Comparison of ENCODE assay signal across 8 cellular contexts in the genomic region with DNA sequence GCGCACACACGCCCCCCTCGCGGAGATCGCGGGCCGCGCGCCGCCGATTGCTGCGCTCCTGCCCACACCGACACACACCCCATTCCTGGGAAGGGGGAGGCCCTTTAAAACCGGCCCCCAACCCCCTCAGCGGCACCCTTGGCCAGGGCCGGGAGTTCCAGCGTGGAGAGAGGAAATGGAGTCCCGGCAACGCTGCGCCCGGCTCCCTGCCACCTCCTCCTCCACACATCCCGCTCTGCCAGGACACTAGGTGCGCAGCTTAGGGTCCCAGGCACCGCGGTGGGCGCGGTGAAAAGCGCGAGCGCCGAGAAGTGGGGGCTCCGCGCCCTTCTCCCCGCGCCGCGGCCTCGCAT. TPM values are rescaled to one million over a fixed set of nuclear protein-coding genes. Genes with fewer than 3 reads are reported as not detected.
DNase-seq lines count a peak whose midpoint lies in the region; ATAC-seq, FAIRE-seq and TF ChIP-seq lines count a peak whose summit lies in the region.

No MANE protein-coding gene starts in this region.

- peak in 1 of 5 donors; percentile 10 for DNase-seq in CD8-positive, alpha-beta memory T cell
- no peak for DNase-seq in mammary epithelial cell
- DNase-seq in mesenchymal stem cell = no peak
- no peak for DNase-seq in GM19239 (ENCODE audit: insufficient read length, low spot score)
- no peak for DNase-seq in HTR-8/SVneo (ENCODE audit: insufficient read length, low spot score)

- FAIRE-seq in GM19239 (lab: Jason Lieb, UNC) (no peak), HTR-8/SVneo (lab: Jason Lieb, UNC) (no peak)

- peak overlapping the region; percentile 78 for H3K27ac ChIP-seq in CD8-positive, alpha-beta memory T cell (ENCODE audit: low read depth, low read length)
- H3K27ac ChIP-seq in mammary epithelial cell (ENCODE audit: insufficient read depth, low read depth, low read length) (peak overlapping the region; percentile 85), mesenchymal stem cell (ENCODE audit: low read length, poor library complexity, severe bottlenecking) (peak overlapping the region; percentile 68), urinary bladder (ENCODE audit: low read depth) (peak overlapping the region; percentile 99)

- in situ Hi-C loops in mammary epithelial cell (cut with MboI; ENCODE audit: low sequenced_read_pairs in 2 of 2) = no loop called here

- BruUV-seq in mammary epithelial cell (replicated peaks; lab: Mats Ljungman, UMichigan) = TSS peak; percentile 44

- dilution Hi-C loops in mammary epithelial cell (cut with HindIII; ENCODE audit: low sequenced_read_pairs) = no loop called here

- H2AFZ ChIP-seq in mammary epithelial cell (ENCODE audit: low read depth, low read length) (peak overlapping the region; percentile 87), mesenchymal stem cell (ENCODE audit: low read depth, low read length) (peak overlapping the region; percentile 72)

- H3K4me2 ChIP-seq in mammary epithelial cell (ENCODE audit: insufficient read depth, low read depth, low read length) = peak overlapping the region; percentile 94
- peak overlapping the region; percentile 89 for H3K4me2 ChIP-seq in mesenchymal stem cell (ENCODE audit: low read length, poor library complexity, severe bottlenecking)

- ATAC-seq in GM19467 (IDR thresholded peaks at IDR 0.05; ENCODE audit: unreplicated experiment) (peak; percentile 2), HG03571 (IDR thresholded peaks at IDR 0.05; ENCODE audit: unreplicated experiment) (peak; percentile 8)

- H3K36me3 Mint-ChIP-seq in CD8-positive, alpha-beta memory T cell = no peaks in the 10 kb centered on the region

- peak overlapping the region in 5 of 8 donors; percentile 42 to 83 (median 71) for H3K27ac Mint-ChIP-seq in CD8-positive, alpha-beta memory T cell

- WGBS in mammary epithelial cell (ENCODE audit: low coverage, missing lambda C conversion rate) = 1% methylated on average over 15 of the region's 38 CpGs
- under 1% methylated on average over 36 of the region's 38 CpGs for WGBS in mesenchymal stem cell
- 0% methylated on average over 38 of the region's 38 CpGs for whole genome bisulfite sequencing in urinary bladder

- no peaks in the 10 kb centered on the region for H3K79me1 ChIP-seq in mesenchymal stem cell (replicated peaks; ENCODE audit: low read length, poor library complexity, severe bottlenecking)

- H3K9ac ChIP-seq in mammary epithelial cell (ENCODE audit: insufficient read depth, low read length) (peak overlapping the region; percentile 94), mesenchymal stem cell (ENCODE audit: low read length) (peak overlapping the region; percentile 96)

- H3K4me1 Mint-ChIP-seq in CD8-positive, alpha-beta memory T cell = peaks cover 8 to 18% (median 15%) of the 10 kb centered on the region in 3 donors

- H3K9me3 Mint-ChIP-seq in CD8-positive, alpha-beta memory T cell = no peaks in the 10 kb centered on the region

- H3K4me3 ChIP-seq in CD8-positive, alpha-beta memory T cell (ENCODE audit: low read length) = peak overlapping the region; percentile 74
- H3K4me3 ChIP-seq in mammary epithelial cell (replicated peaks in 1 of 3; ENCODE audit: insufficient read depth in 1 of 3, low read depth in 2 of 3, low read length in 3 of 3) = peak overlapping the region; percentile 68 to 94 (median 88)
- H3K4me3 ChIP-seq in mesenchymal stem cell (ENCODE audit: insufficient read depth in 1 of 2, low read depth in 1 of 2, low read length in 2 of 2) = peak overlapping the region; percentile 71 to 95
- H3K4me3 ChIP-seq in urinary bladder (ENCODE audit: low read depth, low read length) = peak overlapping the region; percentile 94

- peaks cover 42% of the 10 kb centered on the region for H3K79me2 ChIP-seq in mammary epithelial cell (ENCODE audit: insufficient read depth, low read length)

- H3K18ac ChIP-seq in mesenchymal stem cell (ENCODE audit: low read depth in 1 of 2, low read length in 2 of 2) = peak overlapping the region; percentile 69 to 97

- peak overlapping the region; percentile 19 to 93 for H3K4ac ChIP-seq in mesenchymal stem cell (ENCODE audit: low read depth in 1 of 2, low read length in 2 of 2)

- POLR2A ChIA-PET in CD8-positive, alpha-beta memory T cell (lab: Charles Lee) = interaction anchor here (0.8 kb wide), 1 partner anchor 79 kb away, joined by 3 read pairs; a partner anchor contains a TSS

- H3K23ac ChIP-seq in mesenchymal stem cell (ENCODE audit: low read length in 2 of 2) = peak overlapping the region in 1 of 2 experiments; percentile 96

- H2BK15ac ChIP-seq in mesenchymal stem cell (ENCODE audit: low read depth, poor library complexity, severe bottlenecking) = peak overlapping the region; percentile 44

- H2BK120ac ChIP-seq in mesenchymal stem cell (ENCODE audit: low read depth, low read length) = no peak overlapping the region

- intact Hi-C loops in mammary epithelial cell (cut with micrococcal nuclease) = loop anchor here (1.0 to 5.0 kb wide), 6 partner anchors 19 to 114 kb away; no protein-coding TSS in a partner anchor

- H3K36me3 ChIP-seq in CD8-positive, alpha-beta memory T cell (ENCODE audit: insufficient read depth, low read length) = no peaks in the 10 kb centered on the region
- H3K36me3 ChIP-seq in mammary epithelial cell (ENCODE audit: insufficient read depth, low read length) (no peaks in the 10 kb centered on the region), mesenchymal stem cell (ENCODE audit: control insufficient read depth in 1 of 2, insufficient read depth in 2 of 2, low read depth in 1 of 2, low read length in 2 of 2) (peaks cover 6 to 8% of the 10 kb centered on the region in 2 experiments), urinary bladder (ENCODE audit: insufficient read depth) (no peaks in the 10 kb centered on the region)

- peaks cover 9% of the 10 kb centered on the region for H3K4me1 ChIP-seq in CD8-positive, alpha-beta memory T cell (ENCODE audit: insufficient read depth, low read length)
- peaks cover 36% of the 10 kb centered on the region for H3K4me1 ChIP-seq in mammary epithelial cell (ENCODE audit: insufficient read depth, low read length)
- H3K4me1 ChIP-seq in mesenchymal stem cell (ENCODE audit: control insufficient read depth, insufficient read depth, low read depth, low read length) = peaks cover 26% of the 10 kb centered on the region
- no peaks in the 10 kb centered on the region for H3K4me1 ChIP-seq in urinary bladder (ENCODE audit: insufficient read depth)

- no peak overlapping the region for H2BK5ac ChIP-seq in mesenchymal stem cell (ENCODE audit: low read depth, low read length, poor library complexity, severe bottlenecking)

- no peak overlapping the region for H2AK5ac ChIP-seq in mesenchymal stem cell (ENCODE audit: low read length, severe bottlenecking)

- no peaks in the 10 kb centered on the region for H3K9me3 ChIP-seq in CD8-positive, alpha-beta memory T cell (ENCODE audit: low read length)
- H3K9me3 ChIP-seq in mammary epithelial cell (replicated peaks; ENCODE audit: insufficient read depth, low read length) = no peaks in the 10 kb centered on the region
- no peaks in the 10 kb centered on the region for H3K9me3 ChIP-seq in mesenchymal stem cell (ENCODE audit: control insufficient read depth, low read length)

- no peak overlapping the region for H4K91ac ChIP-seq in mesenchymal stem cell (ENCODE audit: low read length)

- peak overlapping the region in 1 of 2 experiments; percentile 59 for H2BK12ac ChIP-seq in mesenchymal stem cell (ENCODE audit: low read length in 2 of 2)

- no peak overlapping the region for H4K8ac ChIP-seq in mesenchymal stem cell (ENCODE audit: low read length)

- no peaks in the 10 kb centered on the region for H4K20me1 ChIP-seq in mammary epithelial cell (ENCODE audit: insufficient read depth, low read length)

- H3K27me3 Mint-ChIP-seq in CD8-positive, alpha-beta memory T cell = no peaks in the 10 kb centered on the region

- TF ChIP-seq CTCF in mammary epithelial cell (conservative IDR thresholded peaks at IDR 0.05 in 1 of 2, IDR thresholded peaks at IDR 0.05 in 1 of 2; ENCODE audit: extremely low read depth in 1 of 2, insufficient read depth in 1 of 2, low read depth in 1 of 2, low read length in 2 of 2) = no peak

- no peaks in the 10 kb centered on the region for H3K27me3 ChIP-seq in CD8-positive, alpha-beta memory T cell (ENCODE audit: insufficient read depth, low read length, poor library complexity, severe bottlenecking)
- no peaks in the 10 kb centered on the region for H3K27me3 ChIP-seq in mammary epithelial cell (ENCODE audit: insufficient read depth, low read length)
- no peaks in the 10 kb centered on the region for H3K27me3 ChIP-seq in mesenchymal stem cell (ENCODE audit: control insufficient read depth in 1 of 2, insufficient read depth in 1 of 2, low read length in 2 of 2)

- H3K14ac ChIP-seq in mesenchymal stem cell (ENCODE audit: low read length in 2 of 2) = peak overlapping the region in 1 of 2 experiments; percentile 57

- H3K4me3 Mint-ChIP-seq in CD8-positive, alpha-beta memory T cell = peak overlapping the region; percentile 86 to 95 (median 88)

- CTCF ChIA-PET in CD8-positive, alpha-beta memory T cell (lab: Charles Lee) = interaction anchor here (1.2 to 2.6 kb wide), 4 partner anchors 10 to 79 kb away, joined by 3 to 9 read pairs (median 6); a partner anchor contains a TSS
- CTCF ChIA-PET in mammary epithelial cell (lab: Charles Lee; ENCODE audit: low non-redundant PET) = interaction anchor here (1.0 kb wide), 1 partner anchor 59 kb away, joined by 12 read pairs; no protein-coding TSS in a partner anchor

RNA-seq across cellular contexts. Expression of gene CDC42EP4, which starts 0.4 kb away (rescaled TPM):
- under 1 TPM; 0.47 to 0.55 TPM for total RNA-seq in CD8-positive, alpha-beta memory T cell
- 0.29 TPM for polyA plus RNA-seq in CD8-positive, alpha-beta memory T cell
- total RNA-seq in mammary epithelial cell = 10 to 100 TPM; 21.4 to 25.3 TPM
- polyA plus RNA-seq in mammary epithelial cell = 17.2 TPM
- polyA minus RNA-seq in mammary epithelial cell = 20.4 TPM
- polyA plus RNA-seq in mesenchymal stem cell (2013, experiment 1 of 2) = 26.3 TPM
- 26.1 TPM for polyA plus RNA-seq in mesenchymal stem cell (2013, experiment 2 of 2)
- total RNA-seq in urinary bladder = 24.0 TPM
- polyA plus RNA-seq in urinary bladder = 56.2 TPM

RNA-seq across cellular contexts. Expression of gene CPSF4L, which starts 49.7 kb away (rescaled TPM):
- not detected for total RNA-seq in CD8-positive, alpha-beta memory T cell
- not detected for polyA plus RNA-seq in CD8-positive, alpha-beta memory T cell
- total RNA-seq in mammary epithelial cell (not detected), urinary bladder (0.42 TPM)
- polyA plus RNA-seq in mammary epithelial cell (not detected), urinary bladder (not detected)
- polyA minus RNA-seq in mammary epithelial cell = not detected
- not detected for polyA plus RNA-seq in mesenchymal stem cell (2013, experiment 1 of 2)
- not detected for polyA plus RNA-seq in mesenchymal stem cell (2013, experiment 2 of 2)

Comparison
In these comparisons a context has a peak if more than half of its experiments do, and no peak if none do; other contexts are left out.
1. RNA of gene CDC42EP4, which starts 0.4 kb away (total RNA-seq): 21.4 to 25.3 TPM in mammary epithelial cell and 24.0 TPM in urinary bladder (single experiment); 0.47 to 0.55 TPM in CD8-positive, alpha-beta memory T cell; every median in the first group is over 10 times any median in the second.
2. Peak in every context shown above with its lines, with median percentiles within 50 percentile points of each other: H3K27ac ChIP-seq and H3K4me3 ChIP-seq.